ENCODE assay signal across 24 cellular contexts in genomic region chr16:19126300-19126699, GRCh38. TPM values are rescaled to one million over a fixed set of nuclear protein-coding genes. Genes with fewer than 3 reads are reported as not detected.
"Had no signal": no experiment of that assay in that cellular context is flagged by ENCODE, and none has a peak within 500 bp of the region (broad histone marks: within the 10 kb centered on the region; RNA-seq: fewer than 3 reads in every experiment).

No MANE protein-coding gene starts in this region.

- H3K9me3 ChIP-seq: MG63 had no signal

- H3K27me3 ChIP-seq: MG63 had no signal

- DNase-seq: Karpas-422; KG1; MG63; NCI-H1092; NCI-H1105 treated with DMSO at 0.1 percent for 48 hours; NCI-H1417 treated with DMSO at 0.1 percent for 48 hours; NCI-H146; NCI-H187; NCI-H2029; NCI-H2081 treated with DMSO at 0.1 percent for 48 hours; NCI-H2171; NCI-H226; NCI-H446; NCI-H510A; NCI-H524 treated with DMSO at 0.1 percent for 48 hours; NCI-H69; NCI-H774; NK-92 treated with Interleukin-12 subunit alpha and Interleukin-12 subunit beta, amount 100 ng/mL, for 24 hours; PC-3; SHP77 had no signal

- ATAC-seq: Panc1, PC-3 had no signal

- H3K4me3 ChIP-seq: MG63 had no signal

- H3K27ac ChIP-seq: RWPE1 had no signal

RNA-seq across cellular contexts. Expression of gene ITPRIPL2, which starts 12.5 kb away (rescaled TPM):
- total RNA-seq: OCI-LY7 had no signal

RNA-seq across cellular contexts. Expression of gene SYT17, which starts 41.7 kb away (rescaled TPM):
- total RNA-seq: T-helper 1 cell treated with Interleukin-12 subunit alpha and Interleukin-12 subunit beta and Interleukin-4 antibody, amounts not matched to agents 30 ng/mL and 1 ng/mL, for 36 hours had no signal
